ENCODE assay signal across 8 cellular contexts in the genomic region with DNA sequence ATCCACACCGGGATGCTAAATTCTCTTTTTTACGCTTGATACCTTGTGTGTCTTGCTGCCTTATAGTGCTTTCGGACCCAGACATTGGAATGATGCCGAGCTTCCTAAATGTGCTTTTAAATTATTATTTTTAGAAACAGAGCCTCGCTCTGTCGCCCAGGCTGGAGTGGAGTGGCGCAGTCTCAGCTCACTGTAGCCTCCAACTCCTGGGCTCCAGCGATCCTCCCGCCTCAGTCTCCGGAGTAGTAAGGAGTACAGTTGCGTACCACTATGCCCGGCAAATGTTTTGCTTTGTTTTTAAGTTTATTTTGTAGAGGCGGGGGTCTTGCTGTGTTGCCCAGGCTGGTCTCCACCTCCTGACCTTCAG. TPM values are rescaled to one million over a fixed set of nuclear protein-coding genes. Genes with fewer than 3 reads are reported as not detected.
DNase-seq lines count a peak whose midpoint lies in the region; ATAC-seq, FAIRE-seq and TF ChIP-seq lines count a peak whose summit lies in the region.

No MANE protein-coding gene starts in this region.

- no peaks in the 10 kb centered on the region for H3K36me3 ChIP-seq in CD8-positive, alpha-beta memory T cell (ENCODE audit: insufficient read depth, low read length)
- H3K36me3 ChIP-seq in SK-N-MC (ENCODE audit: insufficient read depth, low read length): no peaks in the 10 kb centered on the region
- no peaks in the 10 kb centered on the region for H3K36me3 ChIP-seq in fibroblast of lung (ENCODE audit: control insufficient read depth, insufficient read depth, low read length)
- H3K36me3 ChIP-seq in pancreas: no peaks in the 10 kb centered on the region

- no peaks in the 10 kb centered on the region for H3K9me3 Mint-ChIP-seq in CD8-positive, alpha-beta memory T cell

- peaks cover 0 to 7% of the 10 kb centered on the region in 2 donors for H3K27me3 Mint-ChIP-seq in CD8-positive, alpha-beta memory T cell

- H3K4me2 ChIP-seq in fibroblast of lung (ENCODE audit: extremely low read depth, insufficient read depth, low read length): peak overlapping the region; percentile 75

- H2AFZ ChIP-seq in fibroblast of lung (ENCODE audit: low read length): peak overlapping the region; percentile 76

- H3K4me1 ChIP-seq in CD8-positive, alpha-beta memory T cell (ENCODE audit: insufficient read depth, low read length): peaks cover 16% of the 10 kb centered on the region
- H3K4me1 ChIP-seq in fibroblast of lung (ENCODE audit: control insufficient read depth, extremely low read depth, insufficient read depth, low read length) (no peaks in the 10 kb centered on the region), pancreas (peaks cover 0 to 5% (median 0%) of the 10 kb centered on the region in 3 donors)

- CTCF ChIA-PET in CD8-positive, alpha-beta memory T cell (lab: Charles Lee): interaction anchor here (1.6 to 2.5 kb wide), 2 partner anchors 9 to 31 kb away, joined by 3 to 8 read pairs; partner anchors contain the start of gene TTC8

- H3K27ac Mint-ChIP-seq in CD8-positive, alpha-beta memory T cell: peak overlapping the region in 7 of 8 donors; percentile 32 to 90 (median 63)

- H3K9ac ChIP-seq in SK-N-MC (ENCODE audit: insufficient read length) (peak overlapping the region; percentile 37), fibroblast of lung (ENCODE audit: insufficient read depth, low read length) (peak overlapping the region; percentile 36)

- no peaks in the 10 kb centered on the region for H3K9me3 ChIP-seq in CD8-positive, alpha-beta memory T cell (ENCODE audit: low read length)
- no peaks in the 10 kb centered on the region for H3K9me3 ChIP-seq in SK-N-MC (ENCODE audit: low read depth, low read length)
- no peaks in the 10 kb centered on the region for H3K9me3 ChIP-seq in fibroblast of lung (ENCODE audit: control insufficient read depth, insufficient read depth, low read depth, low read length)
- H3K9me3 ChIP-seq in pancreas: no peaks in the 10 kb centered on the region

- in situ Hi-C loops in GM13977 (cut with MboI; ENCODE audit: low pct_unique_long_range_greater_than_20kb, low sequenced_read_pairs, unreplicated experiment): no loop called here

- no peak for DNase-seq in CD8-positive, alpha-beta memory T cell
- DNase-seq in SK-N-MC (ENCODE audit: low read depth, low spot score): no peak
- no peak for DNase-seq in fibroblast of lung (ENCODE audit: low read depth in 2 of 2)
- peak in 1 of 6 donors; percentile 14 for DNase-seq in pancreas
- no peak for DNase-seq in GM13977 (ENCODE audit: low spot score)

- POLR2A ChIA-PET in CD8-positive, alpha-beta memory T cell (lab: Charles Lee): interaction anchor here (1.5 kb wide), 1 partner anchor 31 kb away, joined by 7 read pairs; the partner anchor contains the start of gene TTC8

- peaks cover 0 to 5% (median 0%) of the 10 kb centered on the region in 3 donors for H3K36me3 Mint-ChIP-seq in CD8-positive, alpha-beta memory T cell

- peak overlapping the region; percentile 66 for H3K4me3 ChIP-seq in CD8-positive, alpha-beta memory T cell (ENCODE audit: low read length)
- H3K4me3 ChIP-seq in SK-N-MC (peak overlapping the region; percentile 81), fibroblast of lung (replicated peaks in 1 of 4; ENCODE audit: control extremely low read depth in 1 of 4, insufficient read depth in 1 of 4, low read depth in 3 of 4, low read length in 4 of 4) (peak overlapping the region; percentile 57 to 74 (median 66)), pancreas (peak overlapping the region; percentile 54 to 73 (median 58))

- H3K27me3 ChIP-seq in CD8-positive, alpha-beta memory T cell (ENCODE audit: insufficient read depth, low read length, poor library complexity, severe bottlenecking): no peaks in the 10 kb centered on the region
- no peaks in the 10 kb centered on the region for H3K27me3 ChIP-seq in fibroblast of lung (ENCODE audit: control insufficient read depth, insufficient read depth, low read length)
- no peaks in the 10 kb centered on the region for H3K27me3 ChIP-seq in pancreas

- H4K20me1 ChIP-seq in fibroblast of lung (ENCODE audit: control insufficient read depth, extremely low read depth, insufficient read depth, low read length): no peaks in the 10 kb centered on the region

- peak in 3 of 4 donors; percentile 0 to 8 (median 4) for ATAC-seq in pancreas
- ATAC-seq in GM18519 (IDR thresholded peaks at IDR 0.05; ENCODE audit: low FRiP score, unreplicated experiment): no peak
- no peak for ATAC-seq in GM19023 (IDR thresholded peaks at IDR 0.05; ENCODE audit: unreplicated experiment)
- ATAC-seq in HG03469 (IDR thresholded peaks at IDR 0.05; ENCODE audit: unreplicated experiment): no peak

- TF ChIP-seq CTCF in fibroblast of lung (conservative IDR thresholded peaks at IDR 0.05 in 1 of 2, IDR thresholded peaks at IDR 0.05 in 1 of 2; ENCODE audit: low read depth in 1 of 2, low read length in 2 of 2) (no peak), pancreas (IDR thresholded peaks at IDR 0.05) (no peak), GM13977 (IDR thresholded peaks at IDR 0.05; ENCODE audit: extremely low read depth, insufficient read depth, missing control alignments) (no peak)

- H3K4me3 Mint-ChIP-seq in CD8-positive, alpha-beta memory T cell: peak overlapping the region; percentile 79 to 91 (median 85)

- 49 to 51% methylated on average over 13 of the region's 13 CpGs for WGBS in pancreas, 2 donors

- intact Hi-C loops in pancreas (cut with DNase I): no loop called here

- H3K79me2 ChIP-seq in fibroblast of lung (ENCODE audit: control insufficient read depth, insufficient read depth, low read length): no peaks in the 10 kb centered on the region

- peaks cover 19 to 31% (median 19%) of the 10 kb centered on the region in 3 donors for H3K4me1 Mint-ChIP-seq in CD8-positive, alpha-beta memory T cell

- no peak overlapping the region for H3K27ac ChIP-seq in CD8-positive, alpha-beta memory T cell (ENCODE audit: low read depth, low read length)
- no peak overlapping the region for H3K27ac ChIP-seq in SK-N-MC
- no peak overlapping the region for H3K27ac ChIP-seq in fibroblast of lung (ENCODE audit: insufficient read depth, low read length)
- peak overlapping the region; percentile 59 to 86 (median 77) for H3K27ac ChIP-seq in pancreas

- no peak for FAIRE-seq in pancreas (lab: Jason Lieb, UNC)

RNA-seq across cellular contexts. Expression of gene EML5, which starts 0.5 kb away (rescaled TPM):
- total RNA-seq in CD8-positive, alpha-beta memory T cell: 1 to 10 TPM; 3.2 to 3.6 TPM
- polyA plus RNA-seq in CD8-positive, alpha-beta memory T cell: 0.86 TPM
- total RNA-seq in fibroblast of lung: 0.66 and 0.77 TPM in 2 replicates
- 0.10 and 0.43 TPM in 2 replicates for polyA plus RNA-seq in fibroblast of lung
- polyA plus RNA-seq in fibroblast of lung (2012): 0.14 and 0.55 TPM in 2 replicates
- not detected in 2 replicates for polyA minus RNA-seq in fibroblast of lung (ENCODE audit: low replicate concordance)
- 1 to 10 TPM; 1.1 to 2.0 (median 1.3) TPM for total RNA-seq in pancreas
- 1 to 10 TPM in 1 of 2 donors, under 1 TPM in 1; 0.65 to 1.4 TPM for polyA plus RNA-seq in pancreas

RNA-seq across cellular contexts. Expression of gene TTC8, which starts 31.2 kb away (rescaled TPM):
- 1 to 10 TPM; 5.9 TPM for total RNA-seq in CD8-positive, alpha-beta memory T cell
- polyA plus RNA-seq in CD8-positive, alpha-beta memory T cell: 1.4 TPM
- total RNA-seq in fibroblast of lung: 27.5 and 31.2 TPM in 2 replicates
- polyA plus RNA-seq in fibroblast of lung: 44.2 and 49.4 TPM in 2 replicates
- 27.6 and 28.7 TPM in 2 replicates for polyA plus RNA-seq in fibroblast of lung (2012)
- polyA minus RNA-seq in fibroblast of lung (ENCODE audit: low replicate concordance): 5.1 and 6.7 TPM in 2 replicates
- 10 to 100 TPM in 2 of 6 donors, 1 to 10 TPM in 4; 5.9 to 12.7 (median 8.7) TPM for total RNA-seq in pancreas
- 10 to 100 TPM; 10.8 to 35.9 TPM for polyA plus RNA-seq in pancreas

Comparison
In these comparisons a context has a peak if more than half of its experiments do, and no peak if none do; other contexts are left out.
1. H3K27ac ChIP-seq: peak in pancreas (4 of 4); none in CD8-positive, alpha-beta memory T cell (single experiment), SK-N-MC (single experiment) and fibroblast of lung (single experiment).
2. ATAC-seq: peak in pancreas (3 of 4); none in GM18519 (single experiment), GM19023 (single experiment) and HG03469 (single experiment).
3. Peak in every context shown above with its lines, with median percentiles within 50 percentile points of each other: H3K4me3 ChIP-seq.